Comparison of ENCODE assay signal across 20 cellular contexts in the genomic region with DNA sequence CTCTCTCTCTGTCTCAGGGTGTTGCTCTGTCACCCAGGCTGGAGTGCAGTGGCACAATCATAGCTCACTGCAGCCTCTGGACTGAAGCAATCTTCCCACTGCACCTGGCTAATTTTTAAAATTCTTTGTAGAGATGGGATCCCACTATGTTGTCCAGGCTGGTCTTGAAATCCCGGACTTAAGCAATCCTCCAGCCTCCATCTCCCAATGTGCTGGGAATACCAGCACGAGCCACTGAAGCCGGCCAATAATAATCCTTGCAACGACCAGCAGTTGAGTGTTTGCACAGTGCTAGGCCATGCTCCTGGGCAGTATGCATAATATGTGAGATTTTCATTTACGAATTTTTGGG. TPM values are rescaled to one million over a fixed set of nuclear protein-coding genes. Genes with fewer than 3 reads are reported as not detected.
A peak's percentile ranks its signal among the peaks of the same experiment; 100 is the strongest.
DNase-seq lines count a peak whose midpoint lies in the region; ATAC-seq, FAIRE-seq and TF ChIP-seq lines count a peak whose summit lies in the region.
"Had no signal": no experiment of that assay in that cellular context is flagged by ENCODE, and none has a peak within 500 bp of the region (broad histone marks: within the 10 kb centered on the region; RNA-seq: fewer than 3 reads in every experiment).

No MANE protein-coding gene starts in this region.

- no peaks in the 10 kb centered on the region for H3K9me2 ChIP-seq in GM23338 (ENCODE audit: insufficient read depth)

- H3K9me3 ChIP-seq in K562 (replicated peaks; ENCODE audit: control insufficient read depth, insufficient read depth, low read depth, low read length): no peaks in the 10 kb centered on the region
- H3K9me3 ChIP-seq: tibial nerve had no signal

- intact Hi-C loops in K562 (cut with micrococcal nuclease): loop anchor here (1.0 to 5.0 kb wide), 3 partner anchors 51 to 98 kb away; partner anchors contain the start of genes ELAVL3, ODAD3 and PRKCSH

- no TSS peak for BruUV-seq in K562 (replicated peaks; lab: Mats Ljungman, UMichigan)

- H3K27me3 Mint-ChIP-seq in GM23338 (ENCODE audit: insufficient read depth, low read depth, poor library complexity) (peaks cover 11% of the 10 kb centered on the region), nephron progenitor cell (ENCODE audit: low read depth, poor library complexity) (peaks cover 39% of the 10 kb centered on the region)
- H3K27me3 Mint-ChIP-seq in T-helper 2 cell treated with Interferon-gamma antibody and Interleukin-4, amounts not matched to agents 5 μg/mL and 100 μg/mL, for 36 hours (ENCODE audit: low read depth): peaks cover 27% of the 10 kb centered on the region

- H3K27ac ChIP-seq in 22Rv1 (peak overlapping the region; percentile 98), GM23338 (ENCODE audit: low read depth) (no peak overlapping the region), K562 (ENCODE audit: extremely low read depth, low read depth, low read length) (no peak overlapping the region; the same call in 2 of the 3 replicates)
- H3K27ac ChIP-seq: epithelial cell of prostate, foreskin keratinocyte, GM23248 had no signal

- H3K4me1 Mint-ChIP-seq in GM23338 (peaks cover 17% of the 10 kb centered on the region), nephron progenitor cell (peaks cover 30% of the 10 kb centered on the region)
- peaks cover 20% of the 10 kb centered on the region for H3K4me1 Mint-ChIP-seq in T-helper 2 cell treated with Interferon-gamma antibody and Interleukin-4, amounts not matched to agents 5 μg/mL and 100 μg/mL, for 36 hours (ENCODE audit: low read depth)

- H3K36me3 Mint-ChIP-seq in GM23338 (ENCODE audit: low read depth) (no peaks in the 10 kb centered on the region), nephron progenitor cell (ENCODE audit: low read depth) (no peaks in the 10 kb centered on the region)
- H3K36me3 Mint-ChIP-seq in T-helper 2 cell treated with Interferon-gamma antibody and Interleukin-4, amounts not matched to agents 5 μg/mL and 100 μg/mL, for 36 hours (ENCODE audit: low read depth): peaks cover 2% of the 10 kb centered on the region

- POLR2A ChIA-PET in K562 (lab: Yijun Ruan, JAX): interaction anchor here (2.8 kb wide), 1 partner anchor 10 kb away, joined by 20 read pairs; the partner anchor contains the start of gene SWSAP1

- no peaks in the 10 kb centered on the region for H3K79me2 ChIP-seq in GM23338 (replicated peaks; ENCODE audit: insufficient read depth)
- peaks cover 16% of the 10 kb centered on the region; the same call in 2 of the 3 replicates for H3K79me2 ChIP-seq in K562 (ENCODE audit: control insufficient read depth, insufficient read depth, low read length)

- 60% methylated on average over 5 of the region's 5 CpGs for WGBS in K562 (ENCODE audit: insufficient coverage, low coverage, missing lambda C conversion rate)

- H3F3A ChIP-seq in GM23338 (replicated peaks; ENCODE audit: low read depth): peaks cover 16% of the 10 kb centered on the region

- H3K4me1 ChIP-seq in GM23338 (ENCODE audit: insufficient read depth) (0 out of 2 replicates have a peak, but pooled peaks cover 3% of the 10 kb centered on the region), K562 (replicated peaks in 1 of 2; ENCODE audit: control insufficient read depth in 2 of 2, insufficient read depth in 2 of 2, low read length in 2 of 2) (peaks cover 8 to 46% of the 10 kb centered on the region in 2 experiments; a peak in 3 of 5 replicates)
- H3K4me1 ChIP-seq: foreskin keratinocyte had no signal

- H3K4me3 Mint-ChIP-seq in GM23338 (peak overlapping the region; percentile 94), nephron progenitor cell (peak overlapping the region; percentile 73)
- H3K4me3 Mint-ChIP-seq in T-helper 2 cell treated with Interferon-gamma antibody and Interleukin-4, amounts not matched to agents 5 μg/mL and 100 μg/mL, for 36 hours: no peak overlapping the region
- H3K4me3 Mint-ChIP-seq: activated CD8-positive, alpha-beta T cell treated with anti-CD3 and anti-CD28 coated beads, Interleukin-2, amount 10 ng/mL, durations not matched to agents 7 days and 5 days; stimulated activated naive CD8-positive, alpha-beta T cell treated with anti-CD3 and anti-CD28 coated beads, Interleukin-15, Interleukin-2, amounts not matched to agents 100 ng/mL and 50 ng/mL, for 24 hours had no signal

- H3K9me1 ChIP-seq in K562 (ENCODE audit: control insufficient read depth, insufficient read depth, low read length): peaks cover 3% of the 10 kb centered on the region

- H3K36me3 ChIP-seq in GM23338 (ENCODE audit: insufficient read depth) (no peaks in the 10 kb centered on the region), K562 (ENCODE audit: control insufficient read depth, insufficient read depth, low read length) (peaks cover 24% of the 10 kb centered on the region)
- H3K36me3 ChIP-seq: tibial nerve had no signal

- no peak for TF ChIP-seq RAD21 in K562 (CRISPR knock-in tag; conservative IDR thresholded peaks at IDR 0.05 in 1 of 2, IDR thresholded peaks at IDR 0.05 in 1 of 2)

- H3K4me2 ChIP-seq in GM23338: peak overlapping the region; percentile 92
- peak overlapping the region; percentile 90; the same call in 1 of the 2 replicates for H3K4me2 ChIP-seq in K562 (ENCODE audit: insufficient read depth, low read length)

- ATAC-seq in GM23338 (no peak), K562 (no peak), HG03039 (IDR thresholded peaks at IDR 0.05; ENCODE audit: unreplicated experiment) (no peak)
- ATAC-seq: activated CD8-positive, alpha-beta T cell treated with anti-CD3 and anti-CD28 coated beads, Interleukin-2, amount 10 ng/mL, durations not matched to agents 7 days and 5 days; foreskin keratinocyte had no signal

- FAIRE-seq in K562 (lab: Jason Lieb, UNC) (peak; percentile 19), H54 (lab: Jason Lieb, UNC) (no peak)

- no peak for DNase-seq in GM23338 (ENCODE audit: low spot score)
- DNase-seq in K562 (ENCODE audit: extremely low read depth in 1 of 4, low spot score in 3 of 4): no peak
- DNase-seq in nephron progenitor cell: no peak
- no peak for DNase-seq in H54 (ENCODE audit: insufficient read length, low spot score)
- DNase-seq in T-helper 2 cell treated with Interferon-gamma antibody and Interleukin-4, amounts not matched to agents 5 μg/mL and 100 μg/mL, for 36 hours (ENCODE audit: low spot score): no peak
- no peak for DNase-seq in DMS79 (lab: John Stamatoyannopoulos, UW)
- DNase-seq: activated CD8-positive, alpha-beta T cell treated with anti-CD3 and anti-CD28 coated beads, Interleukin-2, amount 10 ng/mL, durations not matched to agents 7 days and 5 days; activated T-cell treated with anti-CD3 and anti-CD28 coated beads, Interleukin-2, amount 50 U/mL, for 1 hour; foreskin keratinocyte; GM23248; NCI-H524 treated with DMSO at 0.1 percent for 48 hours; stimulated activated CD4-positive, alpha-beta T cell treated with anti-CD3 and anti-CD28 coated beads, Interleukin-12 subunit alpha, Interleukin-12 subunit beta, amount 100 ng/mL, for 4 hours; stimulated activated CD4-positive, alpha-beta T cell treated with anti-CD3 and anti-CD28 coated beads, Interleukin-4, amount 100 ng/mL, for 4 hours had no signal

- H4K20me1 ChIP-seq in GM23338 (replicated peaks; ENCODE audit: insufficient read depth) (no peaks in the 10 kb centered on the region), K562 (replicated peaks; ENCODE audit: control insufficient read depth, insufficient read depth, low read length) (no peaks in the 10 kb centered on the region)

- H2AFZ ChIP-seq in GM23338: peak overlapping the region; percentile 92
- H2AFZ ChIP-seq in K562 (ENCODE audit: low read depth, low read length): peak overlapping the region; percentile 86
- H2AFZ ChIP-seq: GM23248 had no signal

- TF ChIP-seq EP300 in K562 (IDR thresholded peaks at IDR 0.05; ENCODE audit: low read length): no peak

- H3K4me3 ChIP-seq in GM23338: peak overlapping the region; percentile 58
- no peak overlapping the region for H3K4me3 ChIP-seq in K562
- H3K4me3 ChIP-seq: GM23248 had no signal

- no peak overlapping the region for H3K9ac ChIP-seq in K562 (ENCODE audit: insufficient read depth in 1 of 2, low read depth in 2 of 2, low read length in 2 of 2)
- H3K9ac ChIP-seq: GM23248 had no signal

- CTCF ChIA-PET in K562 (lab: Yijun Ruan, JAX; ENCODE audit: low intra/inter-chr PET ratio): interaction anchor here (0.6 kb wide), 1 partner anchor 10 kb away, joined by 3 read pairs; the partner anchor contains the start of gene SWSAP1

- H3K27me3 ChIP-seq in GM23338 (ENCODE audit: insufficient read depth): no peaks in the 10 kb centered on the region
- no peaks in the 10 kb centered on the region for H3K27me3 ChIP-seq in K562 (ENCODE audit: control insufficient read depth in 2 of 2, insufficient read depth in 2 of 2, low read length in 2 of 2)

- in situ Hi-C loops in K562 (cut with MboI): no loop called here

- no peak overlapping the region for H3K27ac Mint-ChIP-seq in GM23338
- no peak overlapping the region for H3K27ac Mint-ChIP-seq in nephron progenitor cell
- no peak overlapping the region for H3K27ac Mint-ChIP-seq in T-helper 2 cell treated with Interferon-gamma antibody and Interleukin-4, amounts not matched to agents 5 μg/mL and 100 μg/mL, for 36 hours
- H3K27ac Mint-ChIP-seq: activated CD8-positive, alpha-beta T cell treated with anti-CD3 and anti-CD28 coated beads, Interleukin-2, amount 10 ng/mL, durations not matched to agents 7 days and 5 days; stimulated activated naive CD8-positive, alpha-beta T cell treated with anti-CD3 and anti-CD28 coated beads, Interleukin-15, Interleukin-2, amounts not matched to agents 100 ng/mL and 50 ng/mL, for 24 hours had no signal

- peaks cover 3% of the 10 kb centered on the region; the same call in 1 of the 3 replicates for H3K9me3 Mint-ChIP-seq in GM23338
- H3K9me3 Mint-ChIP-seq in nephron progenitor cell: no peaks in the 10 kb centered on the region
- no peaks in the 10 kb centered on the region for H3K9me3 Mint-ChIP-seq in T-helper 2 cell treated with Interferon-gamma antibody and Interleukin-4, amounts not matched to agents 5 μg/mL and 100 μg/mL, for 36 hours
- H3K9me3 Mint-ChIP-seq: stimulated activated naive CD8-positive, alpha-beta T cell treated with anti-CD3 and anti-CD28 coated beads, Interleukin-15, Interleukin-2, amounts not matched to agents 100 ng/mL and 50 ng/mL, for 24 hours had no signal

- TF ChIP-seq CTCF in 22Rv1 (IDR thresholded peaks at IDR 0.05): no peak
- TF ChIP-seq CTCF in GM23338 (conservative IDR thresholded peaks at IDR 0.05; ENCODE audit: low read depth in 2 of 2): no peak
- no peak for TF ChIP-seq CTCF in K562 (IDR thresholded peaks at IDR 0.05 in 2 of 3, conservative IDR thresholded peaks at IDR 0.05 in 1 of 3; ENCODE audit: insufficient read depth in 2 of 3, low read depth in 1 of 3, low read length in 3 of 3)
- TF ChIP-seq CTCF in nephron progenitor cell (IDR thresholded peaks at IDR 0.05): no peak

- TF ChIP-seq POLR2A in K562 (conservative IDR thresholded peaks at IDR 0.05) (no peak), H54 (IDR thresholded peaks at IDR 0.05; ENCODE audit: low read depth, low read length) (no peak)

RNA-seq across cellular contexts. Expression of gene EPOR, which starts 0.6 kb away (rescaled TPM):
- total RNA-seq in GM23338 (2014; rRNA removed; shearing (Covaris generic)): 6.8 and 12.0 TPM in 2 replicates
- 9.1 and 9.2 TPM in 2 replicates for polyA plus RNA-seq in GM23338 (2016; fragmentation: Nextera tagmentation; extraction: Ambion mirVana)
- 15.0 and 49.1 TPM in 2 replicates for total RNA-seq in K562 (2011; cell fraction: chromatin; rRNA removed; ENCODE audit: low replicate concordance)
- 46.8 and 47.2 TPM in 2 replicates for total RNA-seq in K562 (2011; cell fraction: nucleolus; rRNA removed)
- total RNA-seq in K562 (2011; cell fraction: nucleoplasm; rRNA removed): 28.8 and 30.8 TPM in 2 replicates
- total RNA-seq in K562 (2014; rRNA removed): 10.0 and 14.7 TPM in 2 replicates
- 2.8 and 3.3 TPM in 2 replicates for total RNA-seq in K562 (2014; rRNA removed; fragmentation: Illumina TruSeq; extraction: Trizol)
- 5.0 and 5.2 TPM in 2 replicates for total RNA-seq in K562 (2015; rRNA removed; fragmentation: Illumina TruSeq; extraction: Trizol)
- total RNA-seq in K562 (2021): 14.1 and 15.6 TPM in 2 replicates
- polyA plus RNA-seq in K562 (2011; rRNA removed): 8.7 and 9.2 TPM in 2 replicates
- 7.9 and 28.0 TPM in 2 replicates for polyA plus RNA-seq in K562 (2011; cell fraction: cytosol; rRNA removed)
- 17.3 and 44.3 TPM in 2 replicates for polyA plus RNA-seq in K562 (2011; cell fraction: nucleus; rRNA removed)
- polyA plus RNA-seq in K562 (2012): 11.3 and 13.7 TPM in 2 replicates
- polyA plus RNA-seq in K562 (2014; fragmentation: Illumina TruSeq; extraction: Trizol): 8.5 and 8.9 TPM in 2 replicates
- polyA plus RNA-seq in K562 (2014; fragmentation: Nextera tagmentation; extraction: Ambion mirVana): 1 to 10 TPM; 1.3 TPM
- 17.0 and 17.9 TPM in 2 replicates for polyA plus RNA-seq in K562 (2014; rRNA removed)
- 1.9 and 4.3 TPM in 2 replicates for polyA minus RNA-seq in K562 (2011; rRNA and poly(A)+ RNA removed)
- polyA minus RNA-seq in K562 (2011; cell fraction: cytosol; rRNA and poly(A)+ RNA removed): 6.1 and 8.2 TPM in 2 replicates
- polyA minus RNA-seq in K562 (2011; cell fraction: nucleus; rRNA and poly(A)+ RNA removed): 5.2 and 6.9 TPM in 2 replicates

RNA-seq across cellular contexts. Expression of gene SWSAP1, which starts 10.3 kb away (rescaled TPM):
- 2.1 and 4.1 TPM in 2 replicates for total RNA-seq in GM23338 (2014; rRNA removed; shearing (Covaris generic))
- polyA plus RNA-seq in GM23338 (2016; fragmentation: Nextera tagmentation; extraction: Ambion mirVana) (6.1 and 6.6 TPM in 2 replicates), K562 (2011; rRNA removed) (1.3 and 1.8 TPM in 2 replicates), K562 (2014; fragmentation: Illumina TruSeq; extraction: Trizol) (1.7 and 2.6 TPM in 2 replicates), K562 (2014; fragmentation: Nextera tagmentation; extraction: Ambion mirVana) (under 1 TPM; 0.18 to 0.73 TPM), K562 (2014; rRNA removed) (2.0 and 4.3 TPM in 2 replicates)
- total RNA-seq in K562 (2011; cell fraction: chromatin; rRNA removed; ENCODE audit: low replicate concordance): 1.5 and 2.6 TPM in 2 replicates
- total RNA-seq in K562 (2011; cell fraction: nucleolus; rRNA removed): 2.6 and 3.5 TPM in 2 replicates
- 2.3 and 3.1 TPM in 2 replicates for total RNA-seq in K562 (2011; cell fraction: nucleoplasm; rRNA removed)
- total RNA-seq in K562 (2014; rRNA removed) (2.8 and 3.9 TPM in 2 replicates), K562 (2014; rRNA removed; fragmentation: Illumina TruSeq; extraction: Trizol) (0.77 and 0.80 TPM in 2 replicates), K562 (2015; rRNA removed; fragmentation: Illumina TruSeq; extraction: Trizol) (1.9 and 2.3 TPM in 2 replicates), K562 (2021) (2.5 and 3.0 TPM in 2 replicates)
- 1.9 and 3.2 TPM in 2 replicates for polyA plus RNA-seq in K562 (2011; cell fraction: cytosol; rRNA removed)
- polyA plus RNA-seq in K562 (2011; cell fraction: nucleus; rRNA removed): 1.2 and 1.3 TPM in 2 replicates
- 2.9 and 3.1 TPM in 2 replicates for polyA plus RNA-seq in K562 (2012)
- 0.51 and 0.67 TPM in 2 replicates for polyA minus RNA-seq in K562 (2011; rRNA and poly(A)+ RNA removed)
- polyA minus RNA-seq in K562 (2011; cell fraction: cytosol; rRNA and poly(A)+ RNA removed): 0.48 TPM in 1 of 2 replicates, not detected in the other
- 0.54 and 2.1 TPM in 2 replicates for polyA minus RNA-seq in K562 (2011; cell fraction: nucleus; rRNA and poly(A)+ RNA removed)

RNA-seq across cellular contexts. Expression of gene PLPPR2, which starts 29.5 kb away (rescaled TPM):
- 5.7 and 12.0 TPM in 2 replicates for total RNA-seq in GM23338 (2014; rRNA removed; shearing (Covaris generic))
- 5.0 and 9.0 TPM in 2 replicates for polyA plus RNA-seq in GM23338 (2016; fragmentation: Nextera tagmentation; extraction: Ambion mirVana)
- 8.1 and 27.1 TPM in 2 replicates for total RNA-seq in K562 (2011; cell fraction: chromatin; rRNA removed; ENCODE audit: low replicate concordance)
- total RNA-seq in K562 (2011; cell fraction: nucleolus; rRNA removed): 25.7 and 35.0 TPM in 2 replicates
- 21.9 and 29.8 TPM in 2 replicates for total RNA-seq in K562 (2011; cell fraction: nucleoplasm; rRNA removed)
- total RNA-seq in K562 (2014; rRNA removed): 4.4 and 11.2 TPM in 2 replicates
- total RNA-seq in K562 (2014; rRNA removed; fragmentation: Illumina TruSeq; extraction: Trizol): 1.8 and 2.1 TPM in 2 replicates
- total RNA-seq in K562 (2015; rRNA removed; fragmentation: Illumina TruSeq; extraction: Trizol): 2.6 and 3.1 TPM in 2 replicates
- 15.9 and 17.6 TPM in 2 replicates for total RNA-seq in K562 (2021)
- 3.4 and 6.3 TPM in 2 replicates for polyA plus RNA-seq in K562 (2011; rRNA removed)
- 5.2 and 13.0 TPM in 2 replicates for polyA plus RNA-seq in K562 (2011; cell fraction: cytosol; rRNA removed)
- polyA plus RNA-seq in K562 (2011; cell fraction: nucleus; rRNA removed): 21.6 and 30.6 TPM in 2 replicates
- 16.0 and 16.8 TPM in 2 replicates for polyA plus RNA-seq in K562 (2012)
- 8.1 and 12.8 TPM in 2 replicates for polyA plus RNA-seq in K562 (2014; fragmentation: Illumina TruSeq; extraction: Trizol)
- polyA plus RNA-seq in K562 (2014; fragmentation: Nextera tagmentation; extraction: Ambion mirVana): under 1 TPM; 0.49 TPM
- 8.6 and 10.0 TPM in 2 replicates for polyA plus RNA-seq in K562 (2014; rRNA removed)
- 1.1 and 2.5 TPM in 2 replicates for polyA minus RNA-seq in K562 (2011; rRNA and poly(A)+ RNA removed)
- polyA minus RNA-seq in K562 (2011; cell fraction: cytosol; rRNA and poly(A)+ RNA removed): 6.1 and 10.4 TPM in 2 replicates
- polyA minus RNA-seq in K562 (2011; cell fraction: nucleus; rRNA and poly(A)+ RNA removed): 7.2 and 8.5 TPM in 2 replicates

RNA-seq across cellular contexts. Expression of gene RGL3, which starts 34.4 kb away (rescaled TPM):
- 46.8 and 49.4 TPM in 2 replicates for total RNA-seq in GM23338 (2014; rRNA removed; shearing (Covaris generic))
- polyA plus RNA-seq in GM23338 (2016; fragmentation: Nextera tagmentation; extraction: Ambion mirVana): 48.8 and 49.2 TPM in 2 replicates
- total RNA-seq in K562 (2011; cell fraction: chromatin; rRNA removed; ENCODE audit: low replicate concordance): 1.2 and 4.6 TPM in 2 replicates
- 1.3 and 1.5 TPM in 2 replicates for total RNA-seq in K562 (2011; cell fraction: nucleolus; rRNA removed)
- total RNA-seq in K562 (2011; cell fraction: nucleoplasm; rRNA removed): 0.38 and 2.1 TPM in 2 replicates
- total RNA-seq in K562 (2014; rRNA removed): 0.16 and 0.32 TPM in 2 replicates
- not detected in 2 replicates for total RNA-seq in K562 (2014; rRNA removed; fragmentation: Illumina TruSeq; extraction: Trizol)
- 0.11 TPM in 1 of 2 replicates, not detected in the other for total RNA-seq in K562 (2015; rRNA removed; fragmentation: Illumina TruSeq; extraction: Trizol)
- total RNA-seq in K562 (2021): 0.40 and 0.58 TPM in 2 replicates
- 0.26 and 0.61 TPM in 2 replicates for polyA plus RNA-seq in K562 (2011; rRNA removed)
- 0.34 and 0.40 TPM in 2 replicates for polyA plus RNA-seq in K562 (2011; cell fraction: cytosol; rRNA removed)
- 2.1 and 3.0 TPM in 2 replicates for polyA plus RNA-seq in K562 (2011; cell fraction: nucleus; rRNA removed)
- polyA plus RNA-seq in K562 (2012): 0.52 and 1.4 TPM in 2 replicates
- polyA plus RNA-seq in K562 (2014; fragmentation: Illumina TruSeq; extraction: Trizol): 0.22 TPM in 2 replicates
- polyA plus RNA-seq in K562 (2014; fragmentation: Nextera tagmentation; extraction: Ambion mirVana): not detected
- polyA plus RNA-seq in K562 (2014; rRNA removed): 0.09 and 0.12 TPM in 2 replicates
- polyA minus RNA-seq in K562 (2011; rRNA and poly(A)+ RNA removed): 0.14 TPM in 1 of 2 replicates, not detected in the other
- polyA minus RNA-seq in K562 (2011; cell fraction: cytosol; rRNA and poly(A)+ RNA removed): 2.7 TPM in 1 of 2 replicates, not detected in the other
- polyA minus RNA-seq in K562 (2011; cell fraction: nucleus; rRNA and poly(A)+ RNA removed): 0.33 and 0.67 TPM in 2 replicates
- total RNA-seq: activated CD8-positive, alpha-beta T cell treated with anti-CD3 and anti-CD28 coated beads, Interleukin-2, amount 10 ng/mL, durations not matched to agents 7 days and 5 days; foreskin keratinocyte; mononuclear cell had no signal
- polyA plus RNA-seq: CD14-positive monocyte had no signal

RNA-seq across cellular contexts. Expression of gene CCDC159, which starts 38.4 kb away (rescaled TPM):
- 3.4 and 3.5 TPM in 2 replicates for total RNA-seq in GM23338 (2014; rRNA removed; shearing (Covaris generic))
- polyA plus RNA-seq in GM23338 (2016; fragmentation: Nextera tagmentation; extraction: Ambion mirVana): 5.1 and 6.2 TPM in 2 replicates
- total RNA-seq in K562 (2011; cell fraction: chromatin; rRNA removed; ENCODE audit: low replicate concordance): 35.6 and 69.3 TPM in 2 replicates
- 24.6 and 29.0 TPM in 2 replicates for total RNA-seq in K562 (2011; cell fraction: nucleolus; rRNA removed)
- 35.5 and 35.6 TPM in 2 replicates for total RNA-seq in K562 (2011; cell fraction: nucleoplasm; rRNA removed)
- 3.6 and 3.7 TPM in 2 replicates for total RNA-seq in K562 (2014; rRNA removed)
- total RNA-seq in K562 (2014; rRNA removed; fragmentation: Illumina TruSeq; extraction: Trizol): 3.1 and 3.9 TPM in 2 replicates
- total RNA-seq in K562 (2015; rRNA removed; fragmentation: Illumina TruSeq; extraction: Trizol): 3.9 and 4.7 TPM in 2 replicates
- 5.9 and 7.6 TPM in 2 replicates for total RNA-seq in K562 (2021)
- 6.8 and 9.4 TPM in 2 replicates for polyA plus RNA-seq in K562 (2011; rRNA removed)
- polyA plus RNA-seq in K562 (2011; cell fraction: cytosol; rRNA removed): 5.8 and 5.9 TPM in 2 replicates
- polyA plus RNA-seq in K562 (2011; cell fraction: nucleus; rRNA removed): 52.3 and 65.7 TPM in 2 replicates
- 13.1 and 29.9 TPM in 2 replicates for polyA plus RNA-seq in K562 (2012)
- polyA plus RNA-seq in K562 (2014; fragmentation: Illumina TruSeq; extraction: Trizol): 8.9 and 10.1 TPM in 2 replicates
- polyA plus RNA-seq in K562 (2014; fragmentation: Nextera tagmentation; extraction: Ambion mirVana): 1 to 10 TPM in 1 of 2 experiments, under 1 TPM in 1; 0.68 to 2.5 TPM
- polyA plus RNA-seq in K562 (2014; rRNA removed): 6.8 and 8.6 TPM in 2 replicates
- polyA minus RNA-seq in K562 (2011; rRNA and poly(A)+ RNA removed): 2.1 and 3.3 TPM in 2 replicates
- polyA minus RNA-seq in K562 (2011; cell fraction: cytosol; rRNA and poly(A)+ RNA removed): not detected in 2 replicates
- polyA minus RNA-seq in K562 (2011; cell fraction: nucleus; rRNA and poly(A)+ RNA removed): 14.4 and 14.7 TPM in 2 replicates
